ENCODE assay signal across 1 cellular context in the genomic region with DNA sequence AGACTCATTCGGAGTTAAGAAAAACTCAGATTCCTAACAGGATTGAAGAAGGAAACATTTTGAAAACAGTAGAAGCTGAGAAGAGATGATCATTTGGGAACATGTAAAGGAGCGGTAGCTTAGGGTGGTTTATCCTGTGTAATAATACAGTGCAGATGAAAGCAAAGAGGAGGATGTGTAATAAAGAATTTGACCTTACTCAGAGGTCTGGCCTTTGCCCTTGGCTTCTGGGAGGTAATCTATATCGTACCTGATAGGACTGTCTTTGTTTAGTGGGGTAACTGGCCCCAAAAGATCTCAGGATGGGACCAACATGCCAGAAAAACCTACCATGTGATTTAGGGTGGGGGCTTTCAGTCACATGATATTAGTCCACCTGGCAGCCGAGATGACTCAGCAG.
TF ChIP-seq lines count a peak whose summit lies in the region.

No MANE protein-coding gene starts in this region.

TF ChIP-seq in WTC11, 78 proteins besides CTCF, POLR2A, EP300 and RAD21:
- no peak for TF ChIP-seq ARID4B (CRISPR knock-in tag; IDR thresholded peaks at IDR 0.05; ENCODE audit: borderline replicate concordance)
- TF ChIP-seq, protein P1, sequence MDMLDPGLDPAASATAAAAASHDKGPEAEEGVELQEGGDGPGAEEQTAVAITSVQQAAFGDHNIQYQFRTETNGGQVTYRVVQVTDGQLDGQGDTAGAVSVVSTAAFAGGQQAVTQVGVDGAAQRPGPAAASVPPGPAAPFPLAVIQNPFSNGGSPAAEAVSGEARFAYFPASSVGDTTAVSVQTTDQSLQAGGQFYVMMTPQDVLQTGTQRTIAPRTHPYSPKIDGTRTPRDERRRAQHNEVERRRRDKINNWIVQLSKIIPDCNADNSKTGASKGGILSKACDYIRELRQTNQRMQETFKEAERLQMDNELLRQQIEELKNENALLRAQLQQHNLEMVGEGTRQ (CRISPR knock-in tag; IDR thresholded peaks at IDR 0.05): peak; percentile 13; the same call in 1 of the 2 replicates
